In the genomic region with DNA sequence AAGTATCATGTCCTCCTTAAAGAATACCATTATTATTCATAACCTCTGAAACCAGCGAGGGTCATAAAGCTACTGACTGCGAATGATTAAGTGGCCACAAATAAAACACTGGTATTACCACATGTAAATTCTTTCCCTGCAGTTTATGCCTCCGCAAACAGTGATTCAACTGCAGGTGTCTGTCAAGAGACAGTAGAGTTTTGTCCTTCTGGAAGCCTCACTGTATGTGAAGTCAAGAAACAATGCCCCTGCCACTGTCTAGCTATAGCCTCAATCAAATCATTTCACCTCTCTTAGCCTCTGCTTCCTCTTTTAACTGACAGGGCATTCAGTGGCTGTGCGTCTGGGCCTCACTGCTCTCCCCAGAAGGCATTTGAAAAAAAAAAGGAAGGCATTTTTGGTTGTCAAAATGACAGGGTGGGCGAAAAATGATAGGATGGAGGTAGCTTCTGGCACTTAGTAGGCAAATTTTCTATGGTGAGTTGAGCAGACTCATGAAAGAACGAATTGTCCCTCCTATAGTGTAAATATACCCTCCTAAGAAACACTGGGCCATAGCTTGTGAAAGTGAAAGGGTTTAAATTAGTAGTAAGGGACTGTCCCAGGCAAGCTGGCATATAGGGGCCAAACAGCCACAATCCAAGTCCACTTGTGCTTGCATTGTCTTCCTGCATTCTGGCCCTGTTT, we compare ENCODE assay signal across 8 cellular contexts.
DNase-seq lines count a peak whose midpoint lies in the region; ATAC-seq, FAIRE-seq and TF ChIP-seq lines count a peak whose summit lies in the region.

No MANE protein-coding gene starts in this region.

- H3K79me2 ChIP-seq in OCI-LY3 (ENCODE audit: low read length) (peaks cover 4% of the 10 kb centered on the region; the same call in 1 of the 2 replicates), endothelial cell of umbilical vein (ENCODE audit: control insufficient read depth, insufficient read depth, low read length) (no peaks in the 10 kb centered on the region), parathyroid adenoma (no peaks in the 10 kb centered on the region)

- TF ChIP-seq POLR2A in endothelial cell of umbilical vein (IDR thresholded peaks at IDR 0.05; ENCODE audit: low read depth, low read length), result no peak

- H3K4me1 ChIP-seq in OCI-LY3 (ENCODE audit: low read length) (peaks cover 61% of the 10 kb centered on the region), endothelial cell of umbilical vein (ENCODE audit: control insufficient read depth, extremely low read depth, insufficient read depth, low read length) (peaks cover 33% of the 10 kb centered on the region), parathyroid adenoma (peaks cover 17% of the 10 kb centered on the region)

- peak; percentile 76 for FAIRE-seq in endothelial cell of umbilical vein (lab: Jason Lieb, UNC)

- dilution Hi-C loops in endothelial cell of umbilical vein (cut with MboI; ENCODE audit: extremely low pct_ligation_motif_present, low sequenced_read_pairs), result no loop called here

- no peak overlapping the region for H2AFZ ChIP-seq in OCI-LY3 (ENCODE audit: low read depth, low read length)
- H2AFZ ChIP-seq in endothelial cell of umbilical vein (ENCODE audit: low read depth, low read length), result peak overlapping the region; percentile 35
- H2AFZ ChIP-seq in parathyroid adenoma, result peak overlapping the region; percentile 52

- ATAC-seq in GM18867 (IDR thresholded peaks at IDR 0.05; ENCODE audit: unreplicated experiment), result peak; percentile 78
- peak; percentile 77 for ATAC-seq in HG03025 (IDR thresholded peaks at IDR 0.05; ENCODE audit: low FRiP score, unreplicated experiment)

- no peaks in the 10 kb centered on the region for H3K36me3 ChIP-seq in OCI-LY3 (replicated peaks; ENCODE audit: low read depth, low read length)
- H3K36me3 ChIP-seq in endothelial cell of umbilical vein (ENCODE audit: control insufficient read depth in 2 of 2, extremely low read depth in 1 of 2, insufficient read depth in 2 of 2, low read length in 2 of 2), result no peaks in the 10 kb centered on the region
- no peaks in the 10 kb centered on the region for H3K36me3 ChIP-seq in parathyroid adenoma (ENCODE audit: control insufficient read depth, insufficient read depth, low read length)

- H3K27ac ChIP-seq in OCI-LY3 (ENCODE audit: low read length) (peak overlapping the region; percentile 75), endothelial cell of umbilical vein (ENCODE audit: insufficient read depth, low read depth, low read length) (peak overlapping the region; percentile 28), parathyroid adenoma (peak overlapping the region; percentile 11)

- no peaks in the 10 kb centered on the region for H3K9me1 ChIP-seq in endothelial cell of umbilical vein (replicated peaks; ENCODE audit: control insufficient read depth, extremely low read depth, insufficient read depth, low read length)

- CTCF ChIA-PET in endothelial cell of umbilical vein (lab: Charles Lee), result interaction anchor here (0.7 to 3.9 kb wide), 8 partner anchors 9 to 207 kb away, joined by 3 to 18 read pairs (median 4); no protein-coding TSS in a partner anchor

- no peak for TF ChIP-seq CTCF in AG10803 (conservative IDR thresholded peaks at IDR 0.05; ENCODE audit: low read length)
- no peak for TF ChIP-seq CTCF in OCI-LY3 (IDR thresholded peaks at IDR 0.05; ENCODE audit: low read depth, low read length)
- no peak for TF ChIP-seq CTCF in endothelial cell of umbilical vein (IDR thresholded peaks at IDR 0.05; ENCODE audit: extremely low read depth in 1 of 2, insufficient read depth in 1 of 2, low read depth in 1 of 2, low read length in 2 of 2)
- no peak for TF ChIP-seq CTCF in parathyroid adenoma (IDR thresholded peaks at IDR 0.05)

- intact Hi-C loops in endothelial cell of umbilical vein (cut with micrococcal nuclease), result no loop called here

- H3K27me3 ChIP-seq in OCI-LY3 (ENCODE audit: low read depth, low read length) (peaks cover 10% of the 10 kb centered on the region; the same call in 1 of the 2 replicates), endothelial cell of umbilical vein (ENCODE audit: control insufficient read depth in 2 of 2, insufficient read depth in 2 of 2, low read length in 2 of 2) (no peaks in the 10 kb centered on the region), parathyroid adenoma (ENCODE audit: control insufficient read depth, insufficient read depth, low read length) (no peaks in the 10 kb centered on the region)

- H3K4me3 ChIP-seq in AG10803 (ENCODE audit: low read length), result no peak overlapping the region
- H3K4me3 ChIP-seq in OCI-LY3 (ENCODE audit: low read length), result peak overlapping the region; percentile 62
- no peak overlapping the region for H3K4me3 ChIP-seq in endothelial cell of umbilical vein (replicated peaks in 1 of 3; ENCODE audit: insufficient read depth in 1 of 3, low read depth in 1 of 3, low read length in 3 of 3)
- no peak overlapping the region for H3K4me3 ChIP-seq in parathyroid adenoma (ENCODE audit: low read depth, low read length)

- no TSS peak for BruUV-seq in endothelial cell of umbilical vein (replicated peaks; lab: Mats Ljungman, UMichigan)

- H4K20me1 ChIP-seq in OCI-LY3 (ENCODE audit: insufficient read depth, low read length) (peaks cover 33% of the 10 kb centered on the region), endothelial cell of umbilical vein (replicated peaks; ENCODE audit: control insufficient read depth, extremely low read depth, insufficient read depth, low read length) (no peaks in the 10 kb centered on the region)

- POLR2A ChIA-PET in endothelial cell of umbilical vein (lab: Charles Lee), result interaction anchor here (0.6 kb wide), 1 partner anchor 1563 kb away, joined by 3 read pairs; no protein-coding TSS in a partner anchor

- DNase-seq in AG10803 (ENCODE audit: low read depth) (peak; percentile 85), endothelial cell of umbilical vein (ENCODE audit: low read depth, low spot score) (peak; percentile 58), HuH-7.5 (ENCODE audit: low spot score) (no peak), NCI-H1092 (lab: John Stamatoyannopoulos, UW) (no peak)

- H3K9ac ChIP-seq in OCI-LY3 (ENCODE audit: low read length) (peak overlapping the region; percentile 28; the same call in 1 of the 2 replicates), endothelial cell of umbilical vein (replicated peaks; ENCODE audit: extremely low read depth, insufficient read depth, low read length) (peak overlapping the region; percentile 0), parathyroid adenoma (no peak overlapping the region)

- H3K4me2 ChIP-seq in OCI-LY3 (ENCODE audit: low read length) (peak overlapping the region; percentile 68), endothelial cell of umbilical vein (ENCODE audit: insufficient read depth, low read length) (peak overlapping the region; percentile 56), parathyroid adenoma (ENCODE audit: low read length) (no peak overlapping the region)

- no peaks in the 10 kb centered on the region for H3K9me3 ChIP-seq in OCI-LY3 (ENCODE audit: insufficient read depth, low read length)
- no peaks in the 10 kb centered on the region for H3K9me3 ChIP-seq in endothelial cell of umbilical vein (replicated peaks; ENCODE audit: control insufficient read depth, insufficient read depth, low read length)
- H3K9me3 ChIP-seq in parathyroid adenoma (ENCODE audit: control insufficient read depth, low read length), result no peaks in the 10 kb centered on the region

TF ChIP-seq in endothelial cell of umbilical vein, 7 proteins besides CTCF, POLR2A, EP300 and RAD21:
- TF ChIP-seq POLR2AphosphoS5 (IDR thresholded peaks at IDR 0.05; ENCODE audit: insufficient read depth, low read depth, low read length), result peak; percentile 20
- TF ChIP-seq FOS (IDR thresholded peaks at IDR 0.05; ENCODE audit: borderline replicate concordance, insufficient read depth, low read length), result peak; percentile 39
- TF ChIP-seq EZH2 (IDR thresholded peaks at IDR 0.05; ENCODE audit: borderline replicate concordance, low read depth, low read length, severe bottlenecking), result no peak
- TF ChIP-seq, protein P1, sequence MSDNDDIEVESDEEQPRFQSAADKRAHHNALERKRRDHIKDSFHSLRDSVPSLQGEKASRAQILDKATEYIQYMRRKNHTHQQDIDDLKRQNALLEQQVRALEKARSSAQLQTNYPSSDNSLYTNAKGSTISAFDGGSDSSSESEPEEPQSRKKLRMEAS (IDR thresholded peaks at IDR 0.05; ENCODE audit: insufficient read depth, insufficient read length), result no peak
- no peak for TF ChIP-seq GATA2 (IDR thresholded peaks at IDR 0.05; ENCODE audit: insufficient read depth, insufficient read length, low read depth, low read length)
- no peak for TF ChIP-seq JUN (IDR thresholded peaks at IDR 0.05; ENCODE audit: borderline replicate concordance, insufficient read depth, insufficient read length, low read depth)
- TF ChIP-seq MYC (IDR thresholded peaks at IDR 0.05; ENCODE audit: low read depth, low read length), result no peak

Comparison
In these comparisons a context has a peak if more than half of its experiments do, and no peak if none do; other contexts are left out.
1. DNase-seq: peak in AG10803 (single experiment) and endothelial cell of umbilical vein (single experiment); none in HuH-7.5 (single experiment) and NCI-H1092 (single experiment).
2. H3K27ac ChIP-seq: peak in every context shown above with its lines; median percentile 75 in OCI-LY3; 28 in endothelial cell of umbilical vein; 11 in parathyroid adenoma.